Comparison of ENCODE assay signal across 16 cellular contexts in genomic region chr2:24474053-24474452, GRCh38. TPM values are rescaled to one million over a fixed set of nuclear protein-coding genes. Genes with fewer than 3 reads are reported as not detected.
DNase-seq lines count a peak whose midpoint lies in the region; ATAC-seq and TF ChIP-seq lines count a peak whose summit lies in the region.
"Had no signal": no experiment of that assay in that cellular context is flagged by ENCODE, and none has a peak within 500 bp of the region (broad histone marks: within the 10 kb centered on the region; RNA-seq: fewer than 3 reads in every experiment).

No MANE protein-coding gene starts in this region.

- H3K27me3 ChIP-seq in HAP-1 (ENCODE audit: low read depth) (no peaks in the 10 kb centered on the region), foreskin keratinocyte (peaks cover 2% of the 10 kb centered on the region)
- H3K27me3 ChIP-seq: BLaER1 treated with 17β-estradiol and CSF1 and Interleukin-3, amounts not matched to agents 10 nM and 100 nM had no signal

- no peaks in the 10 kb centered on the region for H3K9me3 ChIP-seq in HAP-1
- H3K9me3 ChIP-seq: A549, Caco-2 had no signal

- in situ Hi-C loops in HAP-1 (cut with MboI; ENCODE audit: low sequenced_read_pairs): no loop called here

- H3K27ac ChIP-seq in foreskin keratinocyte: no peak overlapping the region
- H3K27ac ChIP-seq: 22Rv1; A549; BLaER1 treated with 17β-estradiol and CSF1 and Interleukin-3, amounts not matched to agents 10 nM and 100 nM; C4-2B had no signal

- no peaks in the 10 kb centered on the region for H3K36me3 ChIP-seq in HAP-1 (replicated peaks)
- H3K36me3 ChIP-seq: BLaER1 treated with 17β-estradiol and CSF1 and Interleukin-3, amounts not matched to agents 10 nM and 100 nM had no signal

- peak; percentile 41 for ATAC-seq in foreskin keratinocyte
- no peak for ATAC-seq in GM18867 (IDR thresholded peaks at IDR 0.05; ENCODE audit: unreplicated experiment)
- ATAC-seq: A549; CD8-positive, alpha-beta T cell had no signal

- H3K4me1 ChIP-seq in HAP-1: no peaks in the 10 kb centered on the region; the same call in 1 of the 2 replicates
- H3K4me1 ChIP-seq in foreskin keratinocyte: no peaks in the 10 kb centered on the region
- H3K4me1 ChIP-seq: A549 had no signal

- H3K4me3 ChIP-seq in HAP-1 (no peak overlapping the region), epithelial cell of esophagus (ENCODE audit: low read length) (no peak overlapping the region)
- H3K4me3 ChIP-seq: A549; BLaER1 treated with 17β-estradiol and CSF1 and Interleukin-3, amounts not matched to agents 10 nM and 100 nM had no signal

- peak; percentile 59 to 82 for DNase-seq in HAP-1 (ENCODE audit: low spot score in 2 of 2)
- DNase-seq in epithelial cell of esophagus (ENCODE audit: low read depth): peak; percentile 36
- peak in 1 of 2 donors; percentile 43 for DNase-seq in foreskin keratinocyte
- no peak for DNase-seq in kidney tubule cell (ENCODE audit: low spot score)
- DNase-seq: AML-193; Caco-2; Calu3; CD4-positive, alpha-beta T cell; CD8-positive, alpha-beta T cell; DMS79 treated with DMSO at 0.1 percent for 48 hours; GF-D8 had no signal

- TF ChIP-seq CTCF in epithelial cell of esophagus (IDR thresholded peaks at IDR 0.05; ENCODE audit: insufficient read depth, low read depth, low read length, missing control alignments): no peak
- TF ChIP-seq CTCF in foreskin keratinocyte (conservative IDR thresholded peaks at IDR 0.05): no peak

RNA-seq across cellular contexts. Expression of gene NCOA1, which starts 17.0 kb away (rescaled TPM):
- 5.3 and 6.0 TPM in 2 replicates for total RNA-seq in foreskin keratinocyte
- polyA plus RNA-seq in foreskin keratinocyte: 1.0 and 1.1 TPM in 2 replicates
